8 cellular contexts compared by ENCODE assay signal in the genomic region with DNA sequence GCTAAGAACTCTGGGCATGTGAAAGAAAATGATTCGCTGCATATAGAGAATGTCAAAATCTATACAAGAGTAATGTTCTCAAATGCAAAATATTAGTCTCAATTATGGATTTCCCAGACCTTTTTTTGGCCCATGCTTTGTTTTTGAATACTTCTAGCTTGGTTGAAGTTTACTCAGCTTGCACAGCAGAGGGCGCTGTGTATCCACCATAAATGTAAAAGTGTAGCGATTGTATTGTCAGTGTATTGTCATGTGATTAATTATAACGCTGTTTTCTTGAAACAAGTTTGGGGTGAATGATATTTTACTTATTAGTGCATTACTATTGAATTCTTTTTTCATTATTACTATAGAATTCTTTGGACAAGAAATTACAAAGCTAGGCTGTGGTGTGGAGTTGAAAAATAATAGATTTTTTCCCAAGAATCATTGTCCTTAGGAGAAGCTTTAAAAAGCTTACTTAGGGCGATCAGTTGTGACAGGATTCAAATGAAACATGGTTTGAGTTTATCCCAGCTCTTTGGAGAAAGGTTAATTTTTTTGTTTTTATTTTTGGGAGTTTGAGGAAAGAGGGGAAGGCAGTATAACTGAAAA.
DNase-seq lines count a peak whose midpoint lies in the region; FAIRE-seq and TF ChIP-seq lines count a peak whose summit lies in the region.

No MANE protein-coding gene starts in this region.

- in situ Hi-C loops in GM23248 (cut with MboI): no loop called here

- H3K27me3 ChIP-seq in GM23248 (replicated peaks; ENCODE audit: insufficient read depth) (no peaks in the 10 kb centered on the region), Loucy (ENCODE audit: insufficient read depth, low read length, poor library complexity, severe bottlenecking) (no peaks in the 10 kb centered on the region), right atrium auricular region (no peaks in the 10 kb centered on the region), small intestine (ENCODE audit: control insufficient read depth in 2 of 2, insufficient read depth in 2 of 2, low read length in 2 of 2) (no peaks in the 10 kb centered on the region)

- 0 out of 2 replicates have a peak overlapping the region, but pooled peaks have one; percentile 49 for H2AFZ ChIP-seq in GM23248
- H2AFZ ChIP-seq in Loucy (ENCODE audit: low read length): no peak overlapping the region

- peak overlapping the region; percentile 53 for H3K4me2 ChIP-seq in GM23248 (ENCODE audit: unreplicated experiment)
- no peak overlapping the region for H3K4me2 ChIP-seq in Loucy (ENCODE audit: low read depth, low read length, poor library complexity, severe bottlenecking)

- H3K9ac ChIP-seq in GM23248 (peak overlapping the region; percentile 10; the same call in 1 of the 2 replicates), Loucy (ENCODE audit: low read depth, low read length, poor library complexity, severe bottlenecking) (no peak overlapping the region)

- H3K4me1 ChIP-seq in GM23248 (ENCODE audit: insufficient read depth) (peaks cover 14% of the 10 kb centered on the region), Loucy (ENCODE audit: insufficient read depth, low read length, poor library complexity, severe bottlenecking) (no peaks in the 10 kb centered on the region), right atrium auricular region (no peaks in the 10 kb centered on the region), small intestine (ENCODE audit: control insufficient read depth in 2 of 2, insufficient read depth in 1 of 2, low read depth in 1 of 2, low read length in 1 of 2) (no peaks in the 10 kb centered on the region)

- H4K20me1 ChIP-seq in GM23248 (ENCODE audit: insufficient read depth) (no peaks in the 10 kb centered on the region), Loucy (ENCODE audit: insufficient read depth, low read length, poor library complexity, severe bottlenecking) (no peaks in the 10 kb centered on the region)

- H3F3A ChIP-seq in GM23248 (ENCODE audit: insufficient read depth): peaks cover 11% of the 10 kb centered on the region
- H3F3A ChIP-seq in Loucy (ENCODE audit: low read depth): no peaks in the 10 kb centered on the region

- H3K36me3 ChIP-seq in GM23248 (ENCODE audit: low read depth) (peaks cover 29% of the 10 kb centered on the region), Loucy (ENCODE audit: insufficient read depth, low read length) (peaks cover 36% of the 10 kb centered on the region), right atrium auricular region (peaks cover 7% of the 10 kb centered on the region), small intestine (ENCODE audit: control insufficient read depth in 2 of 2, insufficient read depth in 2 of 2, low read length in 2 of 2) (peaks cover 2 to 3% of the 10 kb centered on the region in 2 donors)

- TF ChIP-seq CTCF in Loucy (conservative IDR thresholded peaks at IDR 0.05; ENCODE audit: low read length) (peak; percentile 90), right atrium auricular region (IDR thresholded peaks at IDR 0.05) (peak; percentile 59 to 83)

- DNase-seq in GF-D8 (lab: John Stamatoyannopoulos, UW) (peak; percentile 39), GM23248 (peak; percentile 74), SW480 (ENCODE audit: low spot score) (peak; percentile 27), amniotic epithelial cell (ENCODE audit: low read depth) (peak; percentile 61), right atrium auricular region (ENCODE audit: low spot score) (no peak), small intestine (peak; percentile 43), middle frontal gyrus (ENCODE audit: extremely low spot score, low spot score) (no peak)

- WGBS in GM23248 (ENCODE audit: low coverage in 1 of 2, low lambda C conversion rate in 2 of 2, missing lambda C conversion rate in 2 of 2), 2 experiments: 3 to 5% methylated on average over 5 of the region's 5 CpGs
- 5 to 22% (median 20%) methylated on average over 5 of the region's 5 CpGs for WGBS in small intestine, 3 donors

- no peak for FAIRE-seq in small intestine (lab: Jason Lieb, UNC)

- H3K9me2 ChIP-seq in GM23248 (ENCODE audit: insufficient read depth) (no peaks in the 10 kb centered on the region), Loucy (replicated peaks; ENCODE audit: low read depth, low read length) (no peaks in the 10 kb centered on the region)

- H3K4me3 ChIP-seq in GM23248 (no peak overlapping the region), Loucy (ENCODE audit: low read length, poor library complexity, severe bottlenecking) (no peak overlapping the region), right atrium auricular region (no peak overlapping the region), small intestine (ENCODE audit: low read depth in 1 of 2, low read length in 2 of 2) (no peak overlapping the region)

- H3K27ac ChIP-seq in GM23248 (no peak overlapping the region), right atrium auricular region (no peak overlapping the region), small intestine (ENCODE audit: low read depth in 1 of 2, low read length in 1 of 2) (no peak overlapping the region)

- no peaks in the 10 kb centered on the region for H3K79me2 ChIP-seq in GM23248 (ENCODE audit: insufficient read depth)
- H3K79me2 ChIP-seq in Loucy (ENCODE audit: insufficient read depth, low read length): no peaks in the 10 kb centered on the region

- H3K9me3 ChIP-seq in GM23248 (ENCODE audit: low read depth) (no peaks in the 10 kb centered on the region), Loucy (ENCODE audit: insufficient read depth, low read depth, low read length) (no peaks in the 10 kb centered on the region), right atrium auricular region (no peaks in the 10 kb centered on the region), small intestine (ENCODE audit: control insufficient read depth, low read depth) (no peaks in the 10 kb centered on the region)

Comparison
In these comparisons a context has a peak if more than half of its experiments do, and no peak if none do; other contexts are left out.
1. DNase-seq: peak in GF-D8 (single experiment), GM23248 (single experiment), SW480 (single experiment), amniotic epithelial cell (single experiment) and small intestine (single experiment); none in right atrium auricular region (single experiment) and middle frontal gyrus (single experiment).